8 cellular contexts compared by ENCODE assay signal in the genomic region with DNA sequence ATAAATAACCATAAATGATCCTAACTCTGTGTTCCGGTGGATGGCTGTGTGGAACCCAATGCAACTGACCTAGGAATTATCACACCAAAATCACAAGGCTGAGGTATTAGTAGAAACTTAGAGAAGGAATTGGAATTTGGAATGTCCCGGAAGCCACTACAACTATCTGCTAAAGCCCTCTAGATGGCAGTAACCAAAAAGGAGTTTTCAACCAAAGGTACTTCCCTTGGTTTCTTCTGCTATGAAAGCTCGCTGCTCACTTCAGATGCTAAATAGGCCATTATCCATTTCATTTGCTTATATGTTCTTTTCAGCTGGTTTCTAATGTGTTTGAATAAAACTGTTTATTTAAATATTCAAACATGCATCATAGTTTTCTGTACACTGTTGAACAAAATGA.
DNase-seq lines count a peak whose midpoint lies in the region; ATAC-seq, FAIRE-seq and TF ChIP-seq lines count a peak whose summit lies in the region.

No MANE protein-coding gene starts in this region.

- no peak for TF ChIP-seq POLR2A in GM12892 (IDR thresholded peaks at IDR 0.05; ENCODE audit: low read depth, low read length)

- H3K9ac ChIP-seq in SK-N-SH = no peak overlapping the region

- no peak overlapping the region for H3K4me2 ChIP-seq in SK-N-SH

- H3F3A ChIP-seq in SK-N-SH (replicated peaks; ENCODE audit: insufficient read depth) = no peaks in the 10 kb centered on the region

- FAIRE-seq in GM12892 (lab: Jason Lieb, UNC) = no peak

- CTCF ChIA-PET in SK-N-SH (lab: Yijun Ruan, JAX) = interaction anchor here (0.7 to 1.3 kb wide), 4 partner anchors 9 to 401 kb away, joined by 3 to 4 read pairs (median 4); no protein-coding TSS in a partner anchor
- CTCF ChIA-PET in CD8-positive, alpha-beta T cell (lab: Charles Lee) = no interaction called here

- no peaks in the 10 kb centered on the region for H3K9me2 ChIP-seq in SK-N-SH

- H3K4me1 ChIP-seq in SK-N-SH (ENCODE audit: control insufficient read depth in 1 of 2, insufficient read depth in 2 of 2, low read depth in 1 of 2, low read length in 1 of 2) = no peaks in the 10 kb centered on the region
- H3K4me1 ChIP-seq in CD8-positive, alpha-beta T cell (ENCODE audit: insufficient read depth, low read length) = no peaks in the 10 kb centered on the region

- peak; percentile 47 for TF ChIP-seq CTCF in SK-N-SH (IDR thresholded peaks at IDR 0.05)
- no peak for TF ChIP-seq CTCF in CD8-positive, alpha-beta T cell (IDR thresholded peaks at IDR 0.05)

- no peak overlapping the region for H3K27ac Mint-ChIP-seq in CD8-positive, alpha-beta T cell

- H3K36me3 Mint-ChIP-seq in CD8-positive, alpha-beta T cell = no peaks in the 10 kb centered on the region

- no peak overlapping the region for H3K4me3 ChIP-seq in SK-N-SH (ENCODE audit: low read depth in 2 of 2, low read length in 1 of 2)
- no peak overlapping the region for H3K4me3 ChIP-seq in CD8-positive, alpha-beta T cell (ENCODE audit: low read depth, low read length)

- no peaks in the 10 kb centered on the region for H3K36me3 ChIP-seq in SK-N-SH (replicated peaks in 1 of 2; ENCODE audit: control insufficient read depth in 1 of 2, insufficient read depth in 2 of 2, low read length in 1 of 2)
- no peaks in the 10 kb centered on the region for H3K36me3 ChIP-seq in CD8-positive, alpha-beta T cell (ENCODE audit: insufficient read depth, low read length)

- 3% methylated on average over 3 of the region's 3 CpGs for WGBS in SK-N-SH (ENCODE audit: low lambda C conversion rate)

- H3K9me3 ChIP-seq in SK-N-SH = no peaks in the 10 kb centered on the region
- H3K9me3 ChIP-seq in CD8-positive, alpha-beta T cell (ENCODE audit: low read length) = no peaks in the 10 kb centered on the region

- H3K27me3 Mint-ChIP-seq in CD8-positive, alpha-beta T cell (ENCODE audit: low read depth) = no peaks in the 10 kb centered on the region

- H4K20me1 ChIP-seq in SK-N-SH (ENCODE audit: insufficient read depth) = no peaks in the 10 kb centered on the region

- H3K9me3 Mint-ChIP-seq in CD8-positive, alpha-beta T cell = peaks cover 8% of the 10 kb centered on the region

- no peak for ATAC-seq in CD8-positive, alpha-beta T cell
- no peak for ATAC-seq in left ventricle myocardium superior

- TF ChIP-seq EP300 in SK-N-SH (IDR thresholded peaks at IDR 0.05; ENCODE audit: borderline replicate concordance in 1 of 2, low read depth in 1 of 2, low read length in 1 of 2) = no peak

- POLR2A ChIA-PET in SK-N-SH (lab: Yijun Ruan, JAX) = no interaction called here
- POLR2A ChIA-PET in CD8-positive, alpha-beta T cell (lab: Charles Lee) = no interaction called here

- H2AFZ ChIP-seq in SK-N-SH (ENCODE audit: low read depth) = no peak overlapping the region

- H3K4me3 Mint-ChIP-seq in CD8-positive, alpha-beta T cell = no peak overlapping the region

- TF ChIP-seq RAD21 in SK-N-SH (IDR thresholded peaks at IDR 0.05; ENCODE audit: low read length) = peak; percentile 56

- DNase-seq in COLO829 (ENCODE audit: low spot score) (peak; percentile 2), Kasumi-1 (lab: John Stamatoyannopoulos, UW) (peak; percentile 42 to 64), SK-N-SH (peak; percentile 3), iPS DF 19.7 (ENCODE audit: low read depth, low spot score) (peak; percentile 42), left ventricle myocardium superior (no peak), GM12892 (ENCODE audit: insufficient read length) (no peak)
- DNase-seq in CD8-positive, alpha-beta T cell = no peak
- no peak for DNase-seq in stimulated activated naive CD4-positive, alpha-beta T cell (lab: John Stamatoyannopoulos, UW)

- no peaks in the 10 kb centered on the region for H3K79me2 ChIP-seq in SK-N-SH (ENCODE audit: insufficient read depth)

- no peak overlapping the region for H3K27ac ChIP-seq in SK-N-SH (ENCODE audit: low read depth in 2 of 2, low read length in 1 of 2)
- no peak overlapping the region for H3K27ac ChIP-seq in CD8-positive, alpha-beta T cell (ENCODE audit: low read depth, low read length)

- no peaks in the 10 kb centered on the region for H3K27me3 ChIP-seq in SK-N-SH (ENCODE audit: insufficient read depth)
- no peaks in the 10 kb centered on the region for H3K27me3 ChIP-seq in CD8-positive, alpha-beta T cell (ENCODE audit: insufficient read depth, low read length)

- intact Hi-C loops in CD8-positive, alpha-beta T cell (cut with DNase I, micrococcal nuclease) = no loop called here
- intact Hi-C loops in left ventricle myocardium superior (cut with micrococcal nuclease) = no loop called here

- no peaks in the 10 kb centered on the region for H3K4me1 Mint-ChIP-seq in CD8-positive, alpha-beta T cell (ENCODE audit: low read depth)

TF ChIP-seq in SK-N-SH, 30 proteins besides CTCF, POLR2A, EP300 and RAD21:
- TF ChIP-seq, protein P1, sequence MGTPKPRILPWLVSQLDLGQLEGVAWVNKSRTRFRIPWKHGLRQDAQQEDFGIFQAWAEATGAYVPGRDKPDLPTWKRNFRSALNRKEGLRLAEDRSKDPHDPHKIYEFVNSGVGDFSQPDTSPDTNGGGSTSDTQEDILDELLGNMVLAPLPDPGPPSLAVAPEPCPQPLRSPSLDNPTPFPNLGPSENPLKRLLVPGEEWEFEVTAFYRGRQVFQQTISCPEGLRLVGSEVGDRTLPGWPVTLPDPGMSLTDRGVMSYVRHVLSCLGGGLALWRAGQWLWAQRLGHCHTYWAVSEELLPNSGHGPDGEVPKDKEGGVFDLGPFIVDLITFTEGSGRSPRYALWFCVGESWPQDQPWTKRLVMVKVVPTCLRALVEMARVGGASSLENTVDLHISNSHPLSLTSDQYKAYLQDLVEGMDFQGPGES (IDR thresholded peaks at IDR 0.05; ENCODE audit: low read depth, low read length) = no peak
- TF ChIP-seq GABPA (IDR thresholded peaks at IDR 0.05; ENCODE audit: low read depth) = no peak
- no peak for TF ChIP-seq RFX5 (IDR thresholded peaks at IDR 0.05; ENCODE audit: low read length)
- TF ChIP-seq POLR2AphosphoS5 (IDR thresholded peaks at IDR 0.05; ENCODE audit: low read depth, low read length) = no peak
- no peak for TF ChIP-seq CHD2 (IDR thresholded peaks at IDR 0.05; ENCODE audit: low read length, partially characterized antibody)
- no peak for TF ChIP-seq SIN3A (IDR thresholded peaks at IDR 0.05; ENCODE audit: borderline replicate concordance, low read depth, low read length)
- TF ChIP-seq, protein P2, sequence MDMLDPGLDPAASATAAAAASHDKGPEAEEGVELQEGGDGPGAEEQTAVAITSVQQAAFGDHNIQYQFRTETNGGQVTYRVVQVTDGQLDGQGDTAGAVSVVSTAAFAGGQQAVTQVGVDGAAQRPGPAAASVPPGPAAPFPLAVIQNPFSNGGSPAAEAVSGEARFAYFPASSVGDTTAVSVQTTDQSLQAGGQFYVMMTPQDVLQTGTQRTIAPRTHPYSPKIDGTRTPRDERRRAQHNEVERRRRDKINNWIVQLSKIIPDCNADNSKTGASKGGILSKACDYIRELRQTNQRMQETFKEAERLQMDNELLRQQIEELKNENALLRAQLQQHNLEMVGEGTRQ (IDR thresholded peaks at IDR 0.05; ENCODE audit: borderline replicate concordance, low read depth, low read length) = no peak
- TF ChIP-seq, protein P3, sequence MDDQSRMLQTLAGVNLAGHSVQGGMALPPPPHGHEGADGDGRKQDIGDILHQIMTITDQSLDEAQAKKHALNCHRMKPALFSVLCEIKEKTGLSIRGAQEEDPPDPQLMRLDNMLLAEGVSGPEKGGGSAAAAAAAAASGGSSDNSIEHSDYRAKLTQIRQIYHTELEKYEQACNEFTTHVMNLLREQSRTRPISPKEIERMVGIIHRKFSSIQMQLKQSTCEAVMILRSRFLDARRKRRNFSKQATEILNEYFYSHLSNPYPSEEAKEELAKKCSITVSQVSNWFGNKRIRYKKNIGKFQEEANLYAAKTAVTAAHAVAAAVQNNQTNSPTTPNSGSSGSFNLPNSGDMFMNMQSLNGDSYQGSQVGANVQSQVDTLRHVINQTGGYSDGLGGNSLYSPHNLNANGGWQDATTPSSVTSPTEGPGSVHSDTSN (IDR thresholded peaks at IDR 0.05) = no peak
- no peak for TF ChIP-seq RCOR1 (IDR thresholded peaks at IDR 0.05; ENCODE audit: low read length)
- TF ChIP-seq TAF1 (IDR thresholded peaks at IDR 0.05; ENCODE audit: borderline replicate concordance, low read depth, low read length) = no peak
- TF ChIP-seq YY1 (IDR thresholded peaks at IDR 0.05; ENCODE audit: low read depth) = no peak
- TF ChIP-seq NRF1 (IDR thresholded peaks at IDR 0.05; ENCODE audit: low read depth, low read length) = no peak
- no peak for TF ChIP-seq FOXJ3 (CRISPR knock-in tag; IDR thresholded peaks at IDR 0.05)
- TF ChIP-seq SMC3 (IDR thresholded peaks at IDR 0.05; ENCODE audit: low read depth, low read length) = no peak
- TF ChIP-seq JUND (IDR thresholded peaks at IDR 0.05) = no peak
- no peak for TF ChIP-seq EZH2phosphoT487 (IDR thresholded peaks at IDR 0.05; ENCODE audit: borderline replicate concordance, low read depth)
- TF ChIP-seq ELF1 (IDR thresholded peaks at IDR 0.05) = no peak
TF ChIP-seq in SK-N-SH: peak in this region for 0.

Comparison
In these comparisons a context has a peak if more than half of its experiments do, and no peak if none do; other contexts are left out.
1. DNase-seq: peak in COLO829 (single experiment), Kasumi-1 (2 of 2), SK-N-SH (single experiment) and iPS DF 19.7 (single experiment); none in CD8-positive, alpha-beta T cell (0 of 7), stimulated activated naive CD4-positive, alpha-beta T cell (0 of 6), left ventricle myocardium superior (single experiment) and GM12892 (single experiment).